14 cellular contexts compared by ENCODE assay signal in genomic region chr11:121892131-121892681, GRCh38.
DNase-seq lines count a peak whose midpoint lies in the region; ATAC-seq, FAIRE-seq and TF ChIP-seq lines count a peak whose summit lies in the region.
"Had no signal": no experiment of that assay in that cellular context is flagged by ENCODE, and none has a peak within 500 bp of the region (broad histone marks: within the 10 kb centered on the region; RNA-seq: fewer than 3 reads in every experiment).

No MANE protein-coding gene starts in this region.

- H3K27me3 ChIP-seq in breast epithelium = no peaks in the 10 kb centered on the region
- H3K27me3 ChIP-seq: adrenal gland, SJSA1, stomach had no signal

- ATAC-seq in Right ventricle myocardium superior (ENCODE audit: poor library complexity) (peak; percentile 24), GM18870 (IDR thresholded peaks at IDR 0.05; ENCODE audit: unreplicated experiment) (no peak)

- no peak for TF ChIP-seq CTCF in breast epithelium (IDR thresholded peaks at IDR 0.05)

- peak overlapping the region; percentile 40 to 44 for H3K27ac ChIP-seq in breast epithelium
- H3K27ac ChIP-seq: adrenal gland, SJSA1, stomach had no signal

- no peak for TF ChIP-seq POLR2A in breast epithelium (IDR thresholded peaks at IDR 0.05)

- intact Hi-C loops in Right ventricle myocardium superior (cut with DNase I) (no loop called here), cardiac septum (cut with DNase I) (no loop called here), breast epithelium (cut with DNase I; ENCODE audit: low total_unique reads) (no loop called here)

- H3K4me3 ChIP-seq in breast epithelium = no peak overlapping the region
- H3K4me3 ChIP-seq: adrenal gland, SJSA1, stomach had no signal

- no peak for FAIRE-seq in urothelium cell line (lab: Jason Lieb, UNC)

- H3K4me1 ChIP-seq in breast epithelium = no peaks in the 10 kb centered on the region
- H3K4me1 ChIP-seq: SJSA1 had no signal

- DNase-seq in Right ventricle myocardium superior = no peak
- no peak for DNase-seq in cardiac septum (ENCODE audit: low spot score)
- no peak for DNase-seq in breast epithelium (ENCODE audit: low spot score in 2 of 2)
- DNase-seq in iPS DF 19.7 (ENCODE audit: low read depth, low spot score) = peak; percentile 45
- DNase-seq in urothelium cell line (ENCODE audit: low spot score) = peak; percentile 23
- no peak for DNase-seq in hepatic stellate cell (ENCODE audit: low spot score)
- DNase-seq in NK-92 (lab: John Stamatoyannopoulos, UW; ENCODE audit: unreplicated experiment) = no peak
- DNase-seq: activated CD4-positive, alpha-beta T cell treated with anti-CD3 and anti-CD28 coated beads, Interleukin-2, amount 50 U/mL, for 4 hours; glutamatergic neuron; NCI-H1694 treated with DMSO at 0.1 percent for 48 hours; stomach had no signal

- H3K36me3 ChIP-seq in breast epithelium = no peaks in the 10 kb centered on the region
- H3K36me3 ChIP-seq: adrenal gland, SJSA1, stomach had no signal

- no peaks in the 10 kb centered on the region for H3K9me3 ChIP-seq in breast epithelium
- H3K9me3 ChIP-seq: adrenal gland, SJSA1, stomach had no signal

Comparison
In these comparisons a context has a peak if more than half of its experiments do, and no peak if none do; other contexts are left out.
1. DNase-seq: peak in iPS DF 19.7 (single experiment) and urothelium cell line (single experiment); none in Right ventricle myocardium superior (single experiment), cardiac septum (single experiment), breast epithelium (0 of 2), hepatic stellate cell (single experiment) and NK-92 (single experiment).